In genomic region chr3:64748244-64748894, GRCh38 we compare ENCODE assay signal across 25 cellular contexts.
A peak's percentile ranks its signal among the peaks of the same experiment; 100 is the strongest.
DNase-seq lines count a peak whose midpoint lies in the region; FAIRE-seq and TF ChIP-seq lines count a peak whose summit lies in the region.
"Had no signal": no experiment of that assay in that cellular context is flagged by ENCODE, and none has a peak within 500 bp of the region (broad histone marks: within the 10 kb centered on the region; RNA-seq: fewer than 3 reads in every experiment).

No MANE protein-coding gene starts in this region.

- no peaks in the 10 kb centered on the region for H3K23me2 ChIP-seq in H1 (ENCODE audit: low read depth, low read length)

- peak overlapping the region; percentile 36; the same call in 1 of the 2 replicates for H2AFZ ChIP-seq in H1 (ENCODE audit: low read length)

- H3K4me2 ChIP-seq in H1 (ENCODE audit: insufficient read depth in 1 of 2, low read depth in 2 of 2, low read length in 2 of 2) = peak overlapping the region; percentile 39 to 42; a peak in 3 of 4 replicates

- WGBS in H1 (ENCODE audit: extremely low coverage in 1 of 2, insufficient coverage in 1 of 2, insufficient read length in 1 of 2, insufficient replicate concordance in 2 of 2, low coverage in 1 of 2, low lambda C conversion rate in 2 of 2, missing lambda C conversion rate in 1 of 2), 2 experiments = 22% methylated on average over 6 of the region's 6 CpGs; no CpG with 5 or more reads in 1 of the 2 experiments

- H3K9me3 ChIP-seq in H1 (ENCODE audit: insufficient read depth in 2 of 2, low read depth in 1 of 2, low read length in 1 of 2) = no peaks in the 10 kb centered on the region; a peak in 1 of 4 replicates
- H3K9me3 ChIP-seq: body of pancreas had no signal

- no peak overlapping the region for H2BK5ac ChIP-seq in H1 (ENCODE audit: low read depth, low read length)

- H3K27me3 ChIP-seq in H1 (replicated peaks in 1 of 4; ENCODE audit: control insufficient read depth in 3 of 4, extremely low read depth in 1 of 4, insufficient read depth in 3 of 4, low read length in 3 of 4) = no peaks in the 10 kb centered on the region
- H3K27me3 ChIP-seq: body of pancreas had no signal

- H3K4me3 Mint-ChIP-seq in activated naive CD4-positive, alpha-beta T cell treated with anti-CD3 and anti-CD28 coated beads, Interleukin-2, amount 10 ng/mL, durations not matched to agents 7 days and 5 days = no peak overlapping the region
- H3K4me3 Mint-ChIP-seq in activated CD4-positive, alpha-beta memory T cell treated with anti-CD3 and anti-CD28 coated beads, Interleukin-2, amount 10 ng/mL, durations not matched to agents 7 days and 5 days = no peak overlapping the region
- H3K4me3 Mint-ChIP-seq: activated CD8-positive, alpha-beta T cell treated with anti-CD3 and anti-CD28 coated beads for 36 hours; CD4-positive, CD25-positive, alpha-beta regulatory T cell; stimulated activated naive B cell treated with anti-CD40 and anti-IgM and Interleukin-4, amounts not matched to agents 10 μg/mL and 1 μg/mL and 100 μg/mL, for 72 hours; T-helper 1 cell treated with Interleukin-12 subunit alpha and Interleukin-12 subunit beta and Interleukin-4 antibody, amounts not matched to agents 30 μg/mL and 1 μg/mL, for 36 hours had no signal

- no peak overlapping the region; the same call in 1 of the 2 replicates for H2BK12ac ChIP-seq in H1 (ENCODE audit: low read depth, low read length)

- no peaks in the 10 kb centered on the region for H3K36me3 Mint-ChIP-seq in activated naive CD4-positive, alpha-beta T cell treated with anti-CD3 and anti-CD28 coated beads, Interleukin-2, amount 10 ng/mL, durations not matched to agents 7 days and 5 days
- no peaks in the 10 kb centered on the region for H3K36me3 Mint-ChIP-seq in activated CD4-positive, alpha-beta memory T cell treated with anti-CD3 and anti-CD28 coated beads, Interleukin-2, amount 10 ng/mL, durations not matched to agents 7 days and 5 days (ENCODE audit: low read depth)
- H3K36me3 Mint-ChIP-seq: CD4-positive, CD25-positive, alpha-beta regulatory T cell; stimulated activated naive B cell treated with anti-CD40 and anti-IgM and Interleukin-4, amounts not matched to agents 10 μg/mL and 1 μg/mL and 100 μg/mL, for 72 hours had no signal

- no peak overlapping the region for H4K91ac ChIP-seq in H1 (replicated peaks; ENCODE audit: insufficient read length, low read length)

- H2BK20ac ChIP-seq in H1 (ENCODE audit: low read length) = no peak overlapping the region

- H4K5ac ChIP-seq in H1 (ENCODE audit: insufficient read length, low read depth, low read length) = no peak overlapping the region

- peak; percentile 94 for FAIRE-seq in H1 (lab: Jason Lieb, UNC)
- FAIRE-seq: GM18507, TTC549 had no signal

- H3K4me1 Mint-ChIP-seq in activated naive CD4-positive, alpha-beta T cell treated with anti-CD3 and anti-CD28 coated beads, Interleukin-2, amount 10 ng/mL, durations not matched to agents 7 days and 5 days = no peaks in the 10 kb centered on the region
- no peaks in the 10 kb centered on the region for H3K4me1 Mint-ChIP-seq in activated CD4-positive, alpha-beta memory T cell treated with anti-CD3 and anti-CD28 coated beads, Interleukin-2, amount 10 ng/mL, durations not matched to agents 7 days and 5 days
- H3K4me1 Mint-ChIP-seq: CD4-positive, CD25-positive, alpha-beta regulatory T cell; stimulated activated naive B cell treated with anti-CD40 and anti-IgM and Interleukin-4, amounts not matched to agents 10 μg/mL and 1 μg/mL and 100 μg/mL, for 72 hours had no signal

- H3K14ac ChIP-seq in H1 (ENCODE audit: insufficient read length) = no peak overlapping the region

- H3K9ac ChIP-seq in H1 (replicated peaks in 1 of 4; ENCODE audit: extremely low read depth in 1 of 4, low read depth in 3 of 4, low read length in 3 of 4) = no peak overlapping the region

- H3K27ac Mint-ChIP-seq in activated naive CD4-positive, alpha-beta T cell treated with anti-CD3 and anti-CD28 coated beads, Interleukin-2, amount 10 ng/mL, durations not matched to agents 7 days and 5 days = no peak overlapping the region
- H3K27ac Mint-ChIP-seq in activated CD4-positive, alpha-beta memory T cell treated with anti-CD3 and anti-CD28 coated beads, Interleukin-2, amount 10 ng/mL, durations not matched to agents 7 days and 5 days = no peak overlapping the region
- H3K27ac Mint-ChIP-seq: activated CD8-positive, alpha-beta T cell treated with anti-CD3 and anti-CD28 coated beads for 36 hours; CD4-positive, CD25-positive, alpha-beta regulatory T cell; stimulated activated naive B cell treated with anti-CD40 and anti-IgM and Interleukin-4, amounts not matched to agents 10 μg/mL and 1 μg/mL and 100 μg/mL, for 72 hours; T-helper 1 cell treated with Interleukin-12 subunit alpha and Interleukin-12 subunit beta and Interleukin-4 antibody, amounts not matched to agents 30 μg/mL and 1 μg/mL, for 36 hours had no signal

- no peaks in the 10 kb centered on the region for H3K79me1 ChIP-seq in H1 (ENCODE audit: low read depth, low read length)

- H3K27ac ChIP-seq in H1 (ENCODE audit: low read depth, low read length) = 0 out of 2 replicates have a peak overlapping the region, but pooled peaks have one; percentile 42
- H3K27ac ChIP-seq: body of pancreas, SK-N-MC had no signal

- H3K4me1 ChIP-seq in H1 (replicated peaks in 1 of 4; ENCODE audit: control insufficient read depth in 3 of 4, insufficient read depth in 4 of 4, low read length in 3 of 4) = peaks cover 3 to 12% (median 7%) of the 10 kb centered on the region in 4 experiments; a peak in 5 of 7 replicates
- H3K4me1 ChIP-seq: body of pancreas had no signal

- H4K8ac ChIP-seq in H1 (ENCODE audit: extremely low read depth, insufficient read depth, low read length) = no peak overlapping the region

- no peaks in the 10 kb centered on the region for H4K20me1 ChIP-seq in H1 (replicated peaks in 1 of 2; ENCODE audit: control insufficient read depth in 1 of 2, insufficient read depth in 2 of 2, low read length in 2 of 2)

- no peak for TF ChIP-seq CTCF in H1 (IDR thresholded peaks at IDR 0.05; ENCODE audit: control extremely low read depth in 1 of 3, insufficient read depth in 1 of 3, low read depth in 1 of 3, low read length in 3 of 3)

- TF ChIP-seq RAD21 in H1 (IDR thresholded peaks at IDR 0.05 in 1 of 2, conservative IDR thresholded peaks at IDR 0.05 in 1 of 2; ENCODE audit: low read depth in 2 of 2, low read length in 2 of 2) = 0 out of 4 replicates have a peak, but pooled peaks of 1 of the 2 experiments have one; percentile 5

- TF ChIP-seq EP300 in H1 (IDR thresholded peaks at IDR 0.05; ENCODE audit: borderline replicate concordance in 1 of 2, low read depth in 2 of 2, low read length in 2 of 2) = no peak

- no peak overlapping the region for H3K4ac ChIP-seq in H1 (replicated peaks; ENCODE audit: insufficient read length, low read depth, low read length)

- POLR2A ChIA-PET in H1 (lab: Charles Lee; ENCODE audit: partially characterized antibody) = no interaction called here
- POLR2A ChIA-PET in activated CD4-positive, alpha-beta memory T cell treated with anti-CD3 and anti-CD28 coated beads, Interleukin-2, amount 10 ng/mL, durations not matched to agents 7 days and 5 days (lab: Charles Lee) = no interaction called here

- DNase-seq in NCI-H345 (lab: John Stamatoyannopoulos, UW) (peak; percentile 2), NCI-H345 treated with DMSO at 0.1 percent for 48 hours (lab: John Stamatoyannopoulos, UW; ENCODE audit: unreplicated experiment) (no peak), H1 (ENCODE audit: low read depth in 1 of 2, low spot score in 2 of 2) (peak; percentile 19 to 46), islet precursor cell (peak; percentile 64), NCI-H1436 (lab: John Stamatoyannopoulos, UW) (no peak), NCI-H2107 treated with DMSO at 0.1 percent for 48 hours (lab: John Stamatoyannopoulos, UW; ENCODE audit: unreplicated experiment) (no peak)
- DNase-seq in activated naive CD4-positive, alpha-beta T cell treated with anti-CD3 and anti-CD28 coated beads, Interleukin-2, amount 10 ng/mL, durations not matched to agents 7 days and 5 days = no peak
- no peak for DNase-seq in activated CD4-positive, alpha-beta memory T cell treated with anti-CD3 and anti-CD28 coated beads, Interleukin-2, amount 10 ng/mL, durations not matched to agents 7 days and 5 days
- DNase-seq: 8988T; activated CD4-positive, CD25-positive, alpha-beta regulatory T cell treated with anti-CD3 and anti-CD28 coated beads, Interleukin-2, amount 50 U/mL, for 72 hours; activated CD8-positive, alpha-beta T cell treated with anti-CD3 and anti-CD28 coated beads for 36 hours; activated gamma-delta T cell; body of pancreas; CD4-positive, CD25-positive, alpha-beta regulatory T cell; cerebellar nuclear complex; DND-41; KG1; MM.1S; NCI-H2029 treated with DMSO at 0.1 percent for 48 hours; NCI-H510A; stimulated activated naive B cell treated with anti-CD40 and anti-IgM and Interleukin-4, amounts not matched to agents 10 μg/mL and 1 μg/mL and 100 μg/mL, for 72 hours had no signal

- TF ChIP-seq POLR2A in H1 (IDR thresholded peaks at IDR 0.05; ENCODE audit: control extremely low read depth in 1 of 2, low read depth in 2 of 2, low read length in 2 of 2) = no peak

- H3K56ac ChIP-seq in H1 (replicated peaks; ENCODE audit: insufficient read length, low read depth, low read length) = no peak overlapping the region

- H3K23ac ChIP-seq in H1 (ENCODE audit: insufficient read length) = no peak overlapping the region

- no peaks in the 10 kb centered on the region for H3K27me3 Mint-ChIP-seq in activated naive CD4-positive, alpha-beta T cell treated with anti-CD3 and anti-CD28 coated beads, Interleukin-2, amount 10 ng/mL, durations not matched to agents 7 days and 5 days
- no peaks in the 10 kb centered on the region for H3K27me3 Mint-ChIP-seq in activated CD4-positive, alpha-beta memory T cell treated with anti-CD3 and anti-CD28 coated beads, Interleukin-2, amount 10 ng/mL, durations not matched to agents 7 days and 5 days
- H3K27me3 Mint-ChIP-seq: activated CD8-positive, alpha-beta T cell treated with anti-CD3 and anti-CD28 coated beads for 36 hours; CD4-positive, CD25-positive, alpha-beta regulatory T cell; stimulated activated naive B cell treated with anti-CD40 and anti-IgM and Interleukin-4, amounts not matched to agents 10 μg/mL and 1 μg/mL and 100 μg/mL, for 72 hours had no signal

- CTCF ChIA-PET in H1 (lab: Charles Lee; ENCODE audit: partially characterized antibody) = interaction anchor here (0.6 to 1.4 kb wide), 5 partner anchors 53 to 498 kb away, joined by 3 to 7 read pairs (median 3); no protein-coding TSS in a partner anchor
- CTCF ChIA-PET in activated naive CD4-positive, alpha-beta T cell treated with anti-CD3 and anti-CD28 coated beads, Interleukin-2, amount 10 ng/mL, durations not matched to agents 7 days and 5 days (lab: Charles Lee) = no interaction called here
- CTCF ChIA-PET in activated CD4-positive, alpha-beta memory T cell treated with anti-CD3 and anti-CD28 coated beads, Interleukin-2, amount 10 ng/mL, durations not matched to agents 7 days and 5 days (lab: Charles Lee) = interaction anchor here (0.7 kb wide), 1 partner anchor 179 kb away, joined by 4 read pairs; no protein-coding TSS in a partner anchor

- H3K36me3 ChIP-seq in H1 (ENCODE audit: control insufficient read depth in 2 of 4, insufficient read depth in 4 of 4, low read length in 3 of 4) = no peaks in the 10 kb centered on the region

- H3K18ac ChIP-seq in H1 (ENCODE audit: extremely low read depth, low read length) = no peak overlapping the region; the same call in 1 of the 2 replicates

- H2BK120ac ChIP-seq in H1 (replicated peaks; ENCODE audit: low read depth, low read length) = no peak overlapping the region

- no peak overlapping the region for H2BK15ac ChIP-seq in H1 (ENCODE audit: low read length)

- H3K9me3 Mint-ChIP-seq in activated naive CD4-positive, alpha-beta T cell treated with anti-CD3 and anti-CD28 coated beads, Interleukin-2, amount 10 ng/mL, durations not matched to agents 7 days and 5 days = peaks cover 4% of the 10 kb centered on the region
- H3K9me3 Mint-ChIP-seq in activated CD4-positive, alpha-beta memory T cell treated with anti-CD3 and anti-CD28 coated beads, Interleukin-2, amount 10 ng/mL, durations not matched to agents 7 days and 5 days = peaks cover 5% of the 10 kb centered on the region
- H3K9me3 Mint-ChIP-seq: T-helper 1 cell treated with Interleukin-12 subunit alpha and Interleukin-12 subunit beta and Interleukin-4 antibody, amounts not matched to agents 30 μg/mL and 1 μg/mL, for 36 hours had no signal

- no peak overlapping the region for H2AK5ac ChIP-seq in H1 (ENCODE audit: low read depth, low read length)

- peak overlapping the region in 1 of 4 experiments; percentile 31; a peak in 1 of 8 replicates for H3K4me3 ChIP-seq in H1 (ENCODE audit: extremely low read depth in 1 of 4, insufficient read depth in 2 of 4, low read depth in 3 of 4, low read length in 4 of 4)
- H3K4me3 ChIP-seq: body of pancreas, SK-N-MC had no signal

- H3K79me2 ChIP-seq in H1 (ENCODE audit: control insufficient read depth in 1 of 2, insufficient read depth in 2 of 2, low read length in 2 of 2) = no peaks in the 10 kb centered on the region

Comparison
In these comparisons a context has a peak if more than half of its experiments do, and no peak if none do; other contexts are left out.
1. DNase-seq: peak in NCI-H345 (single experiment), H1 (2 of 2) and islet precursor cell (single experiment); none in NCI-H345 treated with DMSO at 0.1 percent for 48 hours (single experiment), NCI-H1436 (single experiment), activated naive CD4-positive, alpha-beta T cell treated with anti-CD3 and anti-CD28 coated beads, Interleukin-2, amount 10 ng/mL, durations not matched to agents 7 days and 5 days (single experiment), NCI-H2107 treated with DMSO at 0.1 percent for 48 hours (single experiment) and activated CD4-positive, alpha-beta memory T cell treated with anti-CD3 and anti-CD28 coated beads, Interleukin-2, amount 10 ng/mL, durations not matched to agents 7 days and 5 days (single experiment).